Comparison of ENCODE assay signal across 10 cellular contexts in the genomic region with DNA sequence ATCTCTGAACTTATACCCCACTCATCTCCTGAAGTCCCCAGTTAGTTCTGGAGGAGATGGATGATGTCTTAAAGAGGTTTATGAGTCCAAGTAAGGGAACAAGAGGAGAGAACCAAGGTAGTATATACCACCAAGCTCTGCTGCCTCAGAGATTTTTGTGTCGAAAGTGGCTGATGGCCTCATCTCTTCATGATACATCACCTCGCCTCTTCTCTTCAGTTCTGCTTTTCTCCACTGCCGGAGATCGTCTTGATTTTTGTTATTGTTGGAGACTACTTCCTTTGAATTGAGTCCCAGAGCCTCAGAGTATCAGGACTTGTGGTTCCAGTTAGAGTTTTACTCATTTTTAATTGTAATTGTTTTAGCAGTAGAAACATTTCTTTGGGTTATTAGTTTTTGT. TPM values are rescaled to one million over a fixed set of nuclear protein-coding genes. Genes with fewer than 3 reads are reported as not detected.
A peak's percentile ranks its signal among the peaks of the same experiment; 100 is the strongest.
DNase-seq lines count a peak whose midpoint lies in the region; ATAC-seq and TF ChIP-seq lines count a peak whose summit lies in the region.
"Had no signal": no experiment of that assay in that cellular context is flagged by ENCODE, and none has a peak within 500 bp of the region (broad histone marks: within the 10 kb centered on the region; RNA-seq: fewer than 3 reads in every experiment).

No MANE protein-coding gene starts in this region.

- peak overlapping the region; percentile 84 for H3K4me3 Mint-ChIP-seq in activated CD4-positive, alpha-beta T cell treated with anti-CD3 and anti-CD28 coated beads for 36 hours
- peak overlapping the region; percentile 93 for H3K4me3 Mint-ChIP-seq in activated T-helper 1 cell treated with anti-CD3 and anti-CD28 coated beads, Interleukin-12 subunit alpha, Interleukin-12 subunit beta, Interleukin-2, Interleukin-4 antibody, amounts not matched to agents 30 ng/mL and 10 ng/mL and 1 ng/mL, durations not matched to agents 14 hours and 24 hours and 36 hours
- peak overlapping the region; percentile 91 to 93 (median 93) for H3K4me3 Mint-ChIP-seq in nephron
- H3K4me3 Mint-ChIP-seq in Calu3 (ENCODE audit: low read depth, unreplicated experiment) = no peak overlapping the region

- no peaks in the 10 kb centered on the region for H3K9me3 Mint-ChIP-seq in activated CD4-positive, alpha-beta T cell treated with anti-CD3 and anti-CD28 coated beads for 36 hours (ENCODE audit: low read depth)
- no peaks in the 10 kb centered on the region for H3K9me3 Mint-ChIP-seq in activated T-helper 1 cell treated with anti-CD3 and anti-CD28 coated beads, Interleukin-12 subunit alpha, Interleukin-12 subunit beta, Interleukin-2, Interleukin-4 antibody, amounts not matched to agents 30 ng/mL and 10 ng/mL and 1 ng/mL, durations not matched to agents 14 hours and 24 hours and 36 hours
- H3K9me3 Mint-ChIP-seq in nephron (peaks cover 2% of the 10 kb centered on the region), Calu3 (ENCODE audit: low read depth, unreplicated experiment) (no peaks in the 10 kb centered on the region)

- peaks cover 65% of the 10 kb centered on the region for H3K4me1 ChIP-seq in Karpas-422 (ENCODE audit: low read length)

- peaks cover 16% of the 10 kb centered on the region; the same call in 1 of the 2 replicates for H3K36me3 ChIP-seq in Karpas-422 (ENCODE audit: insufficient read depth, low read length)

- peak overlapping the region; percentile 97; the same call in 1 of the 2 replicates for H3K4me3 ChIP-seq in Karpas-422 (ENCODE audit: low read length)

- H3K27me3 ChIP-seq in Karpas-422 (ENCODE audit: low read length) = no peaks in the 10 kb centered on the region
- H3K27me3 ChIP-seq: heart left ventricle had no signal

- H3K9me2 ChIP-seq in Karpas-422 (replicated peaks; ENCODE audit: insufficient read depth, low read length) = no peaks in the 10 kb centered on the region

- no peaks in the 10 kb centered on the region for H3K9me3 ChIP-seq in Karpas-422 (ENCODE audit: low read length)

- intact Hi-C loops in activated CD4-positive, alpha-beta T cell treated with anti-CD3 and anti-CD28 coated beads for 36 hours (cut with DNase I, micrococcal nuclease) = loop anchor here in 1 of 2 experiments (5.0 to 10.0 kb wide), 2 partner anchors 72 to 264 kb away; a partner anchor contains a TSS
- intact Hi-C loops in activated T-helper 1 cell treated with anti-CD3 and anti-CD28 coated beads, Interleukin-12 subunit alpha, Interleukin-12 subunit beta, Interleukin-2, Interleukin-4 antibody, amounts not matched to agents 30 ng/mL and 10 ng/mL and 1 ng/mL, durations not matched to agents 14 hours and 24 hours and 36 hours (cut with micrococcal nuclease) = loop anchor here (5.0 to 10.0 kb wide), 2 partner anchors 1524 to 1952 kb away; a partner anchor contains a TSS
- intact Hi-C loops in Calu3 (cut with micrococcal nuclease; ENCODE audit: unreplicated experiment) = no loop called here

- H3K4me2 ChIP-seq in Karpas-422 (ENCODE audit: low read depth, low read length, poor library complexity, severe bottlenecking) = peak overlapping the region; percentile 75

- peaks cover 29% of the 10 kb centered on the region for H3K36me3 Mint-ChIP-seq in activated CD4-positive, alpha-beta T cell treated with anti-CD3 and anti-CD28 coated beads for 36 hours (ENCODE audit: low read depth)
- H3K36me3 Mint-ChIP-seq in activated T-helper 1 cell treated with anti-CD3 and anti-CD28 coated beads, Interleukin-12 subunit alpha, Interleukin-12 subunit beta, Interleukin-2, Interleukin-4 antibody, amounts not matched to agents 30 ng/mL and 10 ng/mL and 1 ng/mL, durations not matched to agents 14 hours and 24 hours and 36 hours (ENCODE audit: low read depth) = peaks cover 12% of the 10 kb centered on the region
- H3K36me3 Mint-ChIP-seq in nephron (ENCODE audit: low read depth) (peaks cover 24% of the 10 kb centered on the region), Calu3 (ENCODE audit: insufficient read depth, unreplicated experiment) (peaks cover 21% of the 10 kb centered on the region)

- H3K27me3 Mint-ChIP-seq in activated CD4-positive, alpha-beta T cell treated with anti-CD3 and anti-CD28 coated beads for 36 hours = no peaks in the 10 kb centered on the region
- no peaks in the 10 kb centered on the region for H3K27me3 Mint-ChIP-seq in activated T-helper 1 cell treated with anti-CD3 and anti-CD28 coated beads, Interleukin-12 subunit alpha, Interleukin-12 subunit beta, Interleukin-2, Interleukin-4 antibody, amounts not matched to agents 30 ng/mL and 10 ng/mL and 1 ng/mL, durations not matched to agents 14 hours and 24 hours and 36 hours (ENCODE audit: insufficient read depth)
- H3K27me3 Mint-ChIP-seq in nephron (ENCODE audit: low read depth) (no peaks in the 10 kb centered on the region), Calu3 (ENCODE audit: unreplicated experiment) (no peaks in the 10 kb centered on the region)

- no peak for DNase-seq in activated CD4-positive, alpha-beta T cell treated with anti-CD3 and anti-CD28 coated beads for 36 hours
- no peak for DNase-seq in activated CD4-positive, alpha-beta T cell treated with anti-CD3 and anti-CD28 coated beads, Interleukin-2, amount 50 U/mL, for 1 hour
- DNase-seq in Karpas-422 (no peak), NCI-H128 (lab: John Stamatoyannopoulos, UW; ENCODE audit: unreplicated experiment) (no peak), Calu3 (no peak), NAMALWA (ENCODE audit: low spot score) (no peak)
- no peak for DNase-seq in activated T-helper 1 cell treated with anti-CD3 and anti-CD28 coated beads, Interleukin-12 subunit alpha, Interleukin-12 subunit beta, Interleukin-2, Interleukin-4 antibody, amounts not matched to agents 30 ng/mL and 10 ng/mL and 1 ng/mL, durations not matched to agents 14 hours and 24 hours and 36 hours (ENCODE audit: low spot score)
- DNase-seq: heart left ventricle, NCI-H1105 had no signal

- no TSS peak for BruUV-seq in Calu3 (replicated peaks; lab: Mats Ljungman, UMichigan)

- no peak overlapping the region for H3K9ac ChIP-seq in Karpas-422 (ENCODE audit: low read length)

- no peak overlapping the region for H3K27ac ChIP-seq in Karpas-422 (ENCODE audit: low read length)
- H3K27ac ChIP-seq: heart left ventricle had no signal

- TF ChIP-seq CTCF in nephron (IDR thresholded peaks at IDR 0.05; ENCODE audit: unreplicated experiment in 3 of 3) (no peak), Calu3 (IDR thresholded peaks at IDR 0.05; ENCODE audit: unreplicated experiment) (no peak)

- H2AFZ ChIP-seq in Karpas-422 (ENCODE audit: low read length) = no peak overlapping the region

- POLR2A ChIA-PET in activated CD4-positive, alpha-beta T cell treated with anti-CD3 and anti-CD28 coated beads for 36 hours (lab: Charles Lee) = interaction anchor here (0.6 kb wide), 1 partner anchor 1680 kb away, joined by 6 read pairs; no protein-coding TSS in a partner anchor

- H3K79me2 ChIP-seq in Karpas-422 (ENCODE audit: low read length) = peaks cover 97% of the 10 kb centered on the region

- peak overlapping the region; percentile 5 for H3K27ac Mint-ChIP-seq in activated CD4-positive, alpha-beta T cell treated with anti-CD3 and anti-CD28 coated beads for 36 hours
- peak overlapping the region; percentile 35 for H3K27ac Mint-ChIP-seq in activated T-helper 1 cell treated with anti-CD3 and anti-CD28 coated beads, Interleukin-12 subunit alpha, Interleukin-12 subunit beta, Interleukin-2, Interleukin-4 antibody, amounts not matched to agents 30 ng/mL and 10 ng/mL and 1 ng/mL, durations not matched to agents 14 hours and 24 hours and 36 hours
- H3K27ac Mint-ChIP-seq in nephron (peak overlapping the region; percentile 35 to 91 (median 46)), Calu3 (ENCODE audit: unreplicated experiment) (no peak overlapping the region)

- CTCF ChIA-PET in activated CD4-positive, alpha-beta T cell treated with anti-CD3 and anti-CD28 coated beads for 36 hours (lab: Charles Lee) = interaction anchor here (1.7 kb wide), 1 partner anchor 23 kb away, joined by 8 read pairs; no protein-coding TSS in a partner anchor
- CTCF ChIA-PET in Calu3 (lab: Charles Lee) = no interaction called here

- peaks cover 43% of the 10 kb centered on the region for H3K4me1 Mint-ChIP-seq in activated CD4-positive, alpha-beta T cell treated with anti-CD3 and anti-CD28 coated beads for 36 hours
- H3K4me1 Mint-ChIP-seq in activated T-helper 1 cell treated with anti-CD3 and anti-CD28 coated beads, Interleukin-12 subunit alpha, Interleukin-12 subunit beta, Interleukin-2, Interleukin-4 antibody, amounts not matched to agents 30 ng/mL and 10 ng/mL and 1 ng/mL, durations not matched to agents 14 hours and 24 hours and 36 hours (ENCODE audit: low read depth) = peaks cover 36% of the 10 kb centered on the region
- H3K4me1 Mint-ChIP-seq in nephron (peaks cover 13% of the 10 kb centered on the region), Calu3 (ENCODE audit: low read depth, unreplicated experiment) (peaks cover 9% of the 10 kb centered on the region)

- ATAC-seq in activated CD4-positive, alpha-beta T cell treated with anti-CD3 and anti-CD28 coated beads for 36 hours = no peak
- ATAC-seq: heart left ventricle had no signal

- no peaks in the 10 kb centered on the region; the same call in 1 of the 2 replicates for H4K20me1 ChIP-seq in Karpas-422 (ENCODE audit: insufficient read depth, low read depth, low read length)

RNA-seq across cellular contexts. Expression of a gene that starts 1.9 kb away (rescaled TPM):
- total RNA-seq in activated CD4-positive, alpha-beta T cell treated with anti-CD3 and anti-CD28 coated beads for 36 hours = 10 to 100 TPM; 27.1 to 33.4 TPM
- 61.2 and 61.7 TPM in 2 replicates for total RNA-seq in Karpas-422 (2014; rRNA removed; shearing (Covaris generic); ENCODE audit: low replicate concordance)
- total RNA-seq in activated T-helper 1 cell treated with anti-CD3 and anti-CD28 coated beads, Interleukin-12 subunit alpha, Interleukin-12 subunit beta, Interleukin-2, Interleukin-4 antibody, amounts not matched to agents 30 ng/mL and 10 ng/mL and 1 ng/mL, durations not matched to agents 14 hours and 24 hours and 36 hours = 39.4 and 39.9 TPM in 2 replicates
- total RNA-seq in Calu3 (2022) = 26.5 and 28.6 TPM in 2 replicates

RNA-seq across cellular contexts. Expression of a gene that starts 2.2 kb away (rescaled TPM):
- 10 to 100 TPM; 42.1 to 61.3 TPM for total RNA-seq in activated CD4-positive, alpha-beta T cell treated with anti-CD3 and anti-CD28 coated beads for 36 hours
- 20.9 and 33.9 TPM in 2 replicates for total RNA-seq in Karpas-422 (2014; rRNA removed; shearing (Covaris generic); ENCODE audit: low replicate concordance)
- total RNA-seq in activated T-helper 1 cell treated with anti-CD3 and anti-CD28 coated beads, Interleukin-12 subunit alpha, Interleukin-12 subunit beta, Interleukin-2, Interleukin-4 antibody, amounts not matched to agents 30 ng/mL and 10 ng/mL and 1 ng/mL, durations not matched to agents 14 hours and 24 hours and 36 hours = 51.9 and 52.6 TPM in 2 replicates
- 25.7 and 28.7 TPM in 2 replicates for total RNA-seq in Calu3 (2022)
